8 cellular contexts compared by ENCODE assay signal in genomic region chr3:5226783-5227182, GRCh38. TPM values are rescaled to one million over a fixed set of nuclear protein-coding genes. Genes with fewer than 3 reads are reported as not detected.
DNase-seq lines count a peak whose midpoint lies in the region; ATAC-seq, FAIRE-seq and TF ChIP-seq lines count a peak whose summit lies in the region.

No MANE protein-coding gene starts in this region.

- H3K27ac ChIP-seq in trophoblast cell (ENCODE audit: low read depth, low read length): no peak overlapping the region

- H3K79me1 ChIP-seq in trophoblast cell (ENCODE audit: low read length): no peaks in the 10 kb centered on the region

- H3K4me3 Mint-ChIP-seq in activated T-cell treated with anti-CD3 and anti-CD28 coated beads, Interleukin-2, amount 50 U/mL, for 72 hours: no peak overlapping the region

- no peak for FAIRE-seq in bronchial epithelial cell (lab: Jason Lieb, UNC)

- H3K4me2 ChIP-seq in trophoblast cell (ENCODE audit: low read length): no peak overlapping the region

- no peak for ATAC-seq in activated T-cell treated with anti-CD3 and anti-CD28 coated beads, Interleukin-2, amount 50 U/mL, for 72 hours (replicated peaks in 1 of 2)

- H3K4me3 ChIP-seq in LNCaP clone FGC (ENCODE audit: low read depth, low read length) (no peak overlapping the region), bronchial epithelial cell (ENCODE audit: low read depth, low read length) (no peak overlapping the region), trophoblast cell (ENCODE audit: low read depth, low read length) (no peak overlapping the region)

- H3K36me3 Mint-ChIP-seq in activated T-cell treated with anti-CD3 and anti-CD28 coated beads, Interleukin-2, amount 50 U/mL, for 72 hours (ENCODE audit: insufficient read depth in 2 of 2): peaks cover 0 to 2% of the 10 kb centered on the region in 2 donors

- no peaks in the 10 kb centered on the region for H3K27me3 Mint-ChIP-seq in activated T-cell treated with anti-CD3 and anti-CD28 coated beads, Interleukin-2, amount 50 U/mL, for 72 hours (ENCODE audit: low read depth)

- H3K4me1 ChIP-seq in trophoblast cell (ENCODE audit: control insufficient read depth in 1 of 2, insufficient read depth in 2 of 2, low read length in 2 of 2): no peaks in the 10 kb centered on the region

- no peak overlapping the region for H3K4ac ChIP-seq in trophoblast cell (ENCODE audit: low read depth, low read length)

- no peak overlapping the region for H4K12ac ChIP-seq in trophoblast cell (ENCODE audit: low read depth, low read length)

- H3K9ac ChIP-seq in trophoblast cell (ENCODE audit: low read length): no peak overlapping the region

- H3K27ac Mint-ChIP-seq in activated T-cell treated with anti-CD3 and anti-CD28 coated beads, Interleukin-2, amount 50 U/mL, for 72 hours: no peak overlapping the region

- TF ChIP-seq CTCF in LNCaP clone FGC (IDR thresholded peaks at IDR 0.05; ENCODE audit: control insufficient read depth, extremely low read depth, insufficient read depth): peak; percentile 59
- peak; percentile 14 for TF ChIP-seq CTCF in bronchial epithelial cell (IDR thresholded peaks at IDR 0.05; ENCODE audit: insufficient read depth, low read length, severe bottlenecking)

- no peak overlapping the region for H4K8ac ChIP-seq in trophoblast cell (ENCODE audit: low read depth, low read length)

- no peak overlapping the region for H2BK5ac ChIP-seq in trophoblast cell (ENCODE audit: low read depth, low read length, poor library complexity)

- H3K36me3 ChIP-seq in bronchial epithelial cell (ENCODE audit: control insufficient read depth, insufficient read depth, low read length) (no peaks in the 10 kb centered on the region), trophoblast cell (ENCODE audit: control insufficient read depth in 1 of 2, insufficient read depth in 2 of 2, low read length in 2 of 2) (no peaks in the 10 kb centered on the region)

- H3K18ac ChIP-seq in trophoblast cell (ENCODE audit: low read length): no peak overlapping the region

- H2AK5ac ChIP-seq in trophoblast cell (ENCODE audit: low read length): no peak overlapping the region

- no peak overlapping the region for H3K14ac ChIP-seq in trophoblast cell (ENCODE audit: low read length)

- DNase-seq in NCI-H2029 (lab: John Stamatoyannopoulos, UW): peak; percentile 22
- DNase-seq in NCI-H2029 treated with DMSO at 0.1 percent for 48 hours (lab: John Stamatoyannopoulos, UW): no peak
- DNase-seq in LNCaP clone FGC (ENCODE audit: low read depth): no peak
- peak; percentile 17 for DNase-seq in bronchial epithelial cell (ENCODE audit: low read depth)
- peak; percentile 13 to 75 for DNase-seq in trophoblast cell
- no peak for DNase-seq in GM19238 (ENCODE audit: insufficient read length, low spot score)
- no peak for DNase-seq in activated T-cell treated with anti-CD3 and anti-CD28 coated beads, Interleukin-2, amount 50 U/mL, for 72 hours
- DNase-seq in HPDE6-E6E7 (ENCODE audit: extremely low spot score): no peak

- H3K79me2 ChIP-seq in trophoblast cell (ENCODE audit: control insufficient read depth, insufficient read depth, low read length, poor library complexity): no peaks in the 10 kb centered on the region

- no CpG with 5 or more reads among the region's 6 CpGs for WGBS in trophoblast cell (ENCODE audit: extremely low coverage, insufficient coverage, insufficient read length)

- no peak overlapping the region for H3K23ac ChIP-seq in trophoblast cell (ENCODE audit: low read length)

- no peaks in the 10 kb centered on the region for H3K27me3 ChIP-seq in bronchial epithelial cell (ENCODE audit: control insufficient read depth, insufficient read depth, low read length)
- H3K27me3 ChIP-seq in trophoblast cell (ENCODE audit: insufficient read depth, low read length): no peaks in the 10 kb centered on the region

- no peak overlapping the region for H2AFZ ChIP-seq in trophoblast cell (ENCODE audit: insufficient read depth, low read length, poor library complexity)

- H2BK120ac ChIP-seq in trophoblast cell (ENCODE audit: insufficient read depth, low read length, poor library complexity): no peak overlapping the region

- H2BK12ac ChIP-seq in trophoblast cell (ENCODE audit: low read length): no peak overlapping the region

- no peaks in the 10 kb centered on the region for H3K9me3 ChIP-seq in trophoblast cell (ENCODE audit: insufficient read depth, low read depth, low read length)

- no peak overlapping the region for H4K91ac ChIP-seq in trophoblast cell (ENCODE audit: low read depth, low read length)

- no peaks in the 10 kb centered on the region for H3K9me3 Mint-ChIP-seq in activated T-cell treated with anti-CD3 and anti-CD28 coated beads, Interleukin-2, amount 50 U/mL, for 72 hours

- H3K4me1 Mint-ChIP-seq in activated T-cell treated with anti-CD3 and anti-CD28 coated beads, Interleukin-2, amount 50 U/mL, for 72 hours (ENCODE audit: low read depth): peaks cover 11% of the 10 kb centered on the region

RNA-seq across cellular contexts. Expression of gene EDEM1, which starts 39.3 kb away (rescaled TPM):
- 37.6 and 47.2 TPM in 2 replicates for total RNA-seq in bronchial epithelial cell
- 44.8 and 49.1 TPM in 2 replicates for polyA plus RNA-seq in trophoblast cell (2013)
- 100 to 1,000 TPM; 225 to 272 TPM for total RNA-seq in activated T-cell treated with anti-CD3 and anti-CD28 coated beads, Interleukin-2, amount 50 U/mL, for 72 hours

Comparison
In these comparisons a context has a peak if more than half of its experiments do, and no peak if none do; other contexts are left out.
1. DNase-seq: peak in NCI-H2029 (single experiment), bronchial epithelial cell (single experiment) and trophoblast cell (2 of 2); none in NCI-H2029 treated with DMSO at 0.1 percent for 48 hours (single experiment), LNCaP clone FGC (single experiment), GM19238 (single experiment), activated T-cell treated with anti-CD3 and anti-CD28 coated beads, Interleukin-2, amount 50 U/mL, for 72 hours (0 of 2) and HPDE6-E6E7 (single experiment).